Comparison of ENCODE assay signal across 22 cellular contexts in genomic region chrX:15359701-15360100, GRCh38. TPM values are rescaled to one million over a fixed set of nuclear protein-coding genes. Genes with fewer than 3 reads are reported as not detected.
"Had no signal": no experiment of that assay in that cellular context is flagged by ENCODE, and none has a peak within 500 bp of the region (broad histone marks: within the 10 kb centered on the region; RNA-seq: fewer than 3 reads in every experiment).

No MANE protein-coding gene starts in this region.

- H3K36me3 ChIP-seq: brain microvascular endothelial cell had no signal

- DNase-seq: activated CD4-positive, alpha-beta memory T cell treated with anti-CD3 and anti-CD28 coated beads, Interleukin-2, amount 10 ng/mL, durations not matched to agents 7 days and 5 days; activated CD4-positive, alpha-beta T cell treated with anti-CD3 and anti-CD28 coated beads for 36 hours; activated CD4-positive, alpha-beta T cell treated with anti-CD3 and anti-CD28 coated beads, Interleukin-2, amount 50 U/mL, for 1 hour; activated CD4-positive, CD25-positive, alpha-beta regulatory T cell; activated CD8-positive, alpha-beta memory T cell treated with anti-CD3 and anti-CD28 coated beads, Interleukin-2, amount 50 U/mL, for 48 hours; activated effector memory CD4-positive, alpha-beta T cell treated with Interleukin-2 at 50 U/mL for 16 hours; activated naive CD4-positive, alpha-beta T cell; activated T-cell treated with anti-CD3 and anti-CD28 coated beads, Interleukin-2, amount 50 U/mL, for 1 hour; brain microvascular endothelial cell; Karpas-422; NCI-H1105 treated with DMSO at 0.1 percent for 48 hours; NCI-H1436 treated with DMSO at 0.1 percent for 48 hours; NCI-H187; NCI-H2081; NCI-H524; PC-3; SHP77 treated with DMSO at 0.1 percent for 48 hours; T-helper 2 cell; T1000 had no signal

- H3K4me3 ChIP-seq: K562 had no signal

- H3K27me3 ChIP-seq: brain microvascular endothelial cell had no signal

- H3K27ac ChIP-seq: brain microvascular endothelial cell, VCaP had no signal

RNA-seq across cellular contexts. Expression of gene VEGFD, which starts 24.5 kb away (rescaled TPM):
- total RNA-seq: activated CD4-positive, alpha-beta T cell treated with anti-CD3 and anti-CD28 coated beads for 36 hours; activated CD8-positive, alpha-beta memory T cell treated with anti-CD3 and anti-CD28 coated beads for 36 hours; K562; PC-3 had no signal

RNA-seq across cellular contexts. Expression of gene ASB11, which starts 44.3 kb away (rescaled TPM):
- total RNA-seq: activated CD4-positive, alpha-beta memory T cell treated with anti-CD3 and anti-CD28 coated beads, Interleukin-2, amount 10 ng/mL, durations not matched to agents 7 days and 5 days; activated CD4-positive, alpha-beta T cell treated with anti-CD3 and anti-CD28 coated beads for 36 hours; activated CD8-positive, alpha-beta memory T cell treated with anti-CD3 and anti-CD28 coated beads for 36 hours; K562; PC-3 had no signal
